Comparison of ENCODE assay signal across 1 cellular context in the genomic region with DNA sequence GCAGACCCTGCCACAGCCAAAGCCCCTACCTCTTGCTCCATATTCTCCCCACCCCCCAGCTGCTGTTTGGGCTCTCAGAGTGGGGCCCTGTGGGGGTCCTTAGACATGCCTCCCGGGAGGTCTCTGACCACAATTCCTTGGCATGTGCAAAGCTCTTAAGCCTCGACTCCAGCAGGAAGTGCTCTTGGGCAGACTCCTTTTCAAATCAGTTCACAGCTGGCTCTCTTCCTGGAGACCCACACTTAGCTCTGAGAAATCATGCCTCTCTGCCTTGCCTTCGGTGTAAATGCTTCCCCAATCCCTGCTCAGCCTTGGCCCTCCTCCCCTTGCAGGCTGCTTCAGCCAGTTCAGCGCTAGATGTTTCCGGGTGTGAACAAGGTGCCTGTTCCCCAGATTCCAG.
TF ChIP-seq lines count a peak whose summit lies in the region.

No MANE protein-coding gene starts in this region.

TF ChIP-seq in GM23338, 12 proteins besides CTCF, POLR2A, EP300 and RAD21 (continued from another document):
- TF ChIP-seq, protein P1, sequence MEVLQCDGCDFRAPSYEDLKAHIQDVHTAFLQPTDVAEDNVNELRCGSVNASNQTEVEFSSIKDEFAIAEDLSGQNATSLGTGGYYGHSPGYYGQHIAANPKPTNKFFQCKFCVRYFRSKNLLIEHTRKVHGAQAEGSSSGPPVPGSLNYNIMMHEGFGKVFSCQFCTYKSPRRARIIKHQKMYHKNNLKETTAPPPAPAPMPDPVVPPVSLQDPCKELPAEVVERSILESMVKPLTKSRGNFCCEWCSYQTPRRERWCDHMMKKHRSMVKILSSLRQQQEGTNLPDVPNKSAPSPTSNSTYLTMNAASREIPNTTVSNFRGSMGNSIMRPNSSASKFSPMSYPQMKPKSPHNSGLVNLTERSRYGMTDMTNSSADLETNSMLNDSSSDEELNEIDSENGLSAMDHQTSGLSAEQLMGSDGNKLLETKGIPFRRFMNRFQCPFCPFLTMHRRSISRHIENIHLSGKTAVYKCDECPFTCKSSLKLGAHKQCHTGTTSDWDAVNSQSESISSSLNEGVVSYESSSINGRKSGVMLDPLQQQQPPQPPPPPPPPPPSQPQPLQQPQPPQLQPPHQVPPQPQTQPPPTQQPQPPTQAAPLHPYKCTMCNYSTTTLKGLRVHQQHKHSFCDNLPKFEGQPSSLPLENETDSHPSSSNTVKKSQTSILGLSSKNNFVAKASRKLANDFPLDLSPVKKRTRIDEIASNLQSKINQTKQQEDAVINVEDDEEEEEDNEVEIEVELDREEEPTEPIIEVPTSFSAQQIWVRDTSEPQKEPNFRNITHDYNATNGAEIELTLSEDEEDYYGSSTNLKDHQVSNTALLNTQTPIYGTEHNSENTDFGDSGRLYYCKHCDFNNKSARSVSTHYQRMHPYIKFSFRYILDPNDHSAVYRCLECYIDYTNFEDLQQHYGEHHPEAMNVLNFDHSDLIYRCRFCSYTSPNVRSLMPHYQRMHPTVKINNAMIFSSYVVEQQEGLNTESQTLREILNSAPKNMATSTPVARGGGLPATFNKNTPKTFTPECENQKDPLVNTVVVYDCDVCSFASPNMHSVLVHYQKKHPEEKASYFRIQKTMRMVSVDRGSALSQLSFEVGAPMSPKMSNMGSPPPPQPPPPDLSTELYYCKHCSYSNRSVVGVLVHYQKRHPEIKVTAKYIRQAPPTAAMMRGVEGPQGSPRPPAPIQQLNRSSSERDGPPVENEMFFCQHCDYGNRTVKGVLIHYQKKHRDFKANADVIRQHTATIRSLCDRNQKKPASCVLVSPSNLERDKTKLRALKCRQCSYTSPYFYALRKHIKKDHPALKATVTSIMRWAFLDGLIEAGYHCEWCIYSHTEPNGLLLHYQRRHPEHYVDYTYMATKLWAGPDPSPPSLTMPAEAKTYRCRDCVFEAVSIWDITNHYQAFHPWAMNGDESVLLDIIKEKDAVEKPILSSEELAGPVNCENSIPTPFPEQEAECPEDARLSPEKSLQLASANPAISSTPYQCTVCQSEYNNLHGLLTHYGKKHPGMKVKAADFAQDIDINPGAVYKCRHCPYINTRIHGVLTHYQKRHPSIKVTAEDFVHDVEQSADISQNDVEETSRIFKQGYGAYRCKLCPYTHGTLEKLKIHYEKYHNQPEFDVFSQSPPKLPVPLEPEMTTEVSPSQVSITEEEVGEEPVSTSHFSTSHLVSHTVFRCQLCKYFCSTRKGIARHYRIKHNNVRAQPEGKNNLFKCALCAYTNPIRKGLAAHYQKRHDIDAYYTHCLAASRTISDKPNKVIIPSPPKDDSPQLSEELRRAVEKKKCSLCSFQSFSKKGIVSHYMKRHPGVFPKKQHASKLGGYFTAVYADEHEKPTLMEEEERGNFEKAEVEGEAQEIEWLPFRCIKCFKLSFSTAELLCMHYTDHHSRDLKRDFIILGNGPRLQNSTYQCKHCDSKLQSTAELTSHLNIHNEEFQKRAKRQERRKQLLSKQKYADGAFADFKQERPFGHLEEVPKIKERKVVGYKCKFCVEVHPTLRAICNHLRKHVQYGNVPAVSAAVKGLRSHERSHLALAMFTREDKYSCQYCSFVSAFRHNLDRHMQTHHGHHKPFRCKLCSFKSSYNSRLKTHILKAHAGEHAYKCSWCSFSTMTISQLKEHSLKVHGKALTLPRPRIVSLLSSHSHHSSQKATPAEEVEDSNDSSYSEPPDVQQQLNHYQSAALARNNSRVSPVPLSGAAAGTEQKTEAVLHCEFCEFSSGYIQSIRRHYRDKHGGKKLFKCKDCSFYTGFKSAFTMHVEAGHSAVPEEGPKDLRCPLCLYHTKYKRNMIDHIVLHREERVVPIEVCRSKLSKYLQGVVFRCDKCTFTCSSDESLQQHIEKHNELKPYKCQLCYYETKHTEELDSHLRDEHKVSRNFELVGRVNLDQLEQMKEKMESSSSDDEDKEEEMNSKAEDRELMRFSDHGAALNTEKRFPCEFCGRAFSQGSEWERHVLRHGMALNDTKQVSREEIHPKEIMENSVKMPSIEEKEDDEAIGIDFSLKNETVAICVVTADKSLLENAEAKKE (CRISPR knock-in tag; IDR thresholded peaks at IDR 0.05) = no peak
- no peak for TF ChIP-seq REST (IDR thresholded peaks at IDR 0.05; ENCODE audit: unreplicated experiment)
- no peak for TF ChIP-seq EZH2phosphoT487 (IDR thresholded peaks at IDR 0.05; ENCODE audit: unreplicated experiment)
- TF ChIP-seq CREB1 (CRISPR knock-in tag; IDR thresholded peaks at IDR 0.05; ENCODE audit: low read depth) = no peak
- TF ChIP-seq ZNF331 (CRISPR knock-in tag; IDR thresholded peaks at IDR 0.05; ENCODE audit: low read depth) = no peak
- no peak for TF ChIP-seq STAT1 (IDR thresholded peaks at IDR 0.05; ENCODE audit: unreplicated experiment)
- TF ChIP-seq ZNF114 (CRISPR knock-in tag; IDR thresholded peaks at IDR 0.05) = no peak
TF ChIP-seq in GM23338: peak in this region for 0.
